Comparison of ENCODE assay signal across 27 cellular contexts in the genomic region with DNA sequence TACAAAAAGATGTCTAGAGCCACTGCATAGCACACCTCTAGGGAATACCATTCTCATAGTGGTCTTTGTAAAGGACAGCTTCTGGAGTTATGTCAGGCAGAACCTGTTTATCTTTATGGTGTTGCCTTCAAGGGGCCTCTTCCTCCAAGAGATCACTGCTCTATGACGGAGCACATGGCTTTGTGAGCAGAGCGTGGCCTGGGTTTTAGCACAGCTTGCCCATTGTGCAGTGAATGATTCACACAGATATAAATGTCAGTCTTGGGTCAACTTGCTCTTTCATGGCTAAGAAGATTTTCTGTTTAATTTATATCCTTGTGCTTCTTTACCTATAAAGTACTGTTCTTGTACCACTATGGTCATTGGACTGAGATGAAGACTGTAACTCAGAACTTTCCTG. TPM values are rescaled to one million over a fixed set of nuclear protein-coding genes. Genes with fewer than 3 reads are reported as not detected.
DNase-seq lines count a peak whose midpoint lies in the region; ATAC-seq and TF ChIP-seq lines count a peak whose summit lies in the region.
"Had no signal": no experiment of that assay in that cellular context is flagged by ENCODE, and none has a peak within 500 bp of the region (broad histone marks: within the 10 kb centered on the region; RNA-seq: fewer than 3 reads in every experiment).

No MANE protein-coding gene starts in this region.

- intact Hi-C loops in PC-3 (cut with micrococcal nuclease): no loop called here
- intact Hi-C loops in right lobe of liver (cut with DNase I): no loop called here

- 16% methylated on average over 2 of the region's 2 CpGs for WGBS in mesenchymal stem cell
- 90% methylated on average over 2 of the region's 2 CpGs for WGBS in right lobe of liver (ENCODE audit: insufficient coverage, low coverage, low lambda C conversion rate, missing lambda C conversion rate)

- CTCF ChIA-PET in PC-3 (lab: Charles Lee): no interaction called here
- CTCF ChIA-PET in activated CD4-positive, alpha-beta memory T cell treated with anti-CD3 and anti-CD28 coated beads, Interleukin-2, amount 10 ng/mL, durations not matched to agents 7 days and 5 days (lab: Charles Lee): no interaction called here

- H3K23ac ChIP-seq in mesenchymal stem cell (ENCODE audit: low read length in 2 of 2): no peak overlapping the region

- H3K9me3 Mint-ChIP-seq in activated CD4-positive, alpha-beta memory T cell treated with anti-CD3 and anti-CD28 coated beads, Interleukin-2, amount 10 ng/mL, durations not matched to agents 7 days and 5 days: peaks cover 2% of the 10 kb centered on the region
- H3K9me3 Mint-ChIP-seq: activated CD4-positive, alpha-beta T cell treated with anti-CD3 and anti-CD28 coated beads, Interleukin-2, amount 10 ng/mL, durations not matched to agents 24 days and 14 days; central memory CD8-positive, alpha-beta T cell had no signal

- no TSS peak for BruUV-seq in PC-3 (replicated peaks; lab: Mats Ljungman, UMichigan)

- H2AK5ac ChIP-seq in mesenchymal stem cell (ENCODE audit: low read length, severe bottlenecking): no peak overlapping the region

- H3K4ac ChIP-seq in mesenchymal stem cell (ENCODE audit: low read depth in 1 of 2, low read length in 2 of 2): no peak overlapping the region

- H3K36me3 Mint-ChIP-seq in activated CD4-positive, alpha-beta memory T cell treated with anti-CD3 and anti-CD28 coated beads, Interleukin-2, amount 10 ng/mL, durations not matched to agents 7 days and 5 days (ENCODE audit: low read depth): no peaks in the 10 kb centered on the region
- H3K36me3 Mint-ChIP-seq: CD4-positive, CD25-positive, alpha-beta regulatory T cell; immature natural killer cell; naive B cell had no signal

- no peaks in the 10 kb centered on the region for H3K4me1 Mint-ChIP-seq in activated CD4-positive, alpha-beta memory T cell treated with anti-CD3 and anti-CD28 coated beads, Interleukin-2, amount 10 ng/mL, durations not matched to agents 7 days and 5 days
- H3K4me1 Mint-ChIP-seq: activated CD4-positive, alpha-beta T cell treated with anti-CD3 and anti-CD28 coated beads, Interleukin-2, amount 10 ng/mL, durations not matched to agents 24 days and 14 days; CD4-positive, CD25-positive, alpha-beta regulatory T cell; central memory CD8-positive, alpha-beta T cell; immature natural killer cell; naive B cell had no signal

- H4K20me1 ChIP-seq in PC-3 (ENCODE audit: low read length): no peaks in the 10 kb centered on the region

- no peaks in the 10 kb centered on the region for H3K79me2 ChIP-seq in PC-3 (ENCODE audit: low read length)

- no peak overlapping the region for H3K27ac Mint-ChIP-seq in activated CD4-positive, alpha-beta memory T cell treated with anti-CD3 and anti-CD28 coated beads, Interleukin-2, amount 10 ng/mL, durations not matched to agents 7 days and 5 days
- H3K27ac Mint-ChIP-seq: activated CD4-positive, alpha-beta T cell treated with anti-CD3 and anti-CD28 coated beads, Interleukin-2, amount 10 ng/mL, durations not matched to agents 24 days and 14 days; CD4-positive, CD25-positive, alpha-beta regulatory T cell; immature natural killer cell; mesothelial cell of epicardium; WTC11 had no signal

- DNase-seq in ELR (ENCODE audit: low read depth) (peak; percentile 17), PC-3 (peak; percentile 20), dermis blood vessel endothelial cell (peak; percentile 28), mesenchymal stem cell (peak; percentile 33), right lobe of liver (no peak)
- no peak for DNase-seq in activated CD4-positive, alpha-beta memory T cell treated with anti-CD3 and anti-CD28 coated beads, Interleukin-2, amount 10 ng/mL, durations not matched to agents 7 days and 5 days
- DNase-seq: activated CD4-positive, alpha-beta T cell treated with anti-CD3 and anti-CD28 coated beads, Interleukin-2, amount 10 ng/mL, durations not matched to agents 24 days and 14 days; activated gamma-delta T cell treated with Interleukin-2 at 50 U/mL for 16 hours; activated T-cell treated with anti-CD3 and anti-CD28 coated beads, Interleukin-2, amount 50 U/mL, for 1 hour; CD4-positive, CD25-positive, alpha-beta regulatory T cell; dorsolateral prefrontal cortex; immature natural killer cell; left ventricle myocardium inferior; naive B cell; NCI-H146; NCI-H2107; NCI-H446; SJCRH30; stimulated activated CD4-positive, alpha-beta T cell treated with anti-CD3 and anti-CD28 coated beads, Interleukin-4, amount 100 ng/mL, for 1 hour; stomach had no signal

- no peaks in the 10 kb centered on the region for H3F3A ChIP-seq in PC-3 (ENCODE audit: low read length, unreplicated experiment)

- H3K36me3 ChIP-seq in PC-3 (ENCODE audit: low read depth, low read length) (no peaks in the 10 kb centered on the region), mesenchymal stem cell (ENCODE audit: control insufficient read depth in 1 of 2, insufficient read depth in 2 of 2, low read depth in 1 of 2, low read length in 2 of 2) (no peaks in the 10 kb centered on the region), right lobe of liver (no peaks in the 10 kb centered on the region)
- H3K36me3 ChIP-seq: left ventricle myocardium inferior, SJCRH30, stomach had no signal

- no peak overlapping the region for H4K91ac ChIP-seq in mesenchymal stem cell (ENCODE audit: low read length)

- ATAC-seq in PC-3: no peak
- no peak for ATAC-seq in GM19452 (IDR thresholded peaks at IDR 0.05; ENCODE audit: unreplicated experiment)
- ATAC-seq in GM21619 (IDR thresholded peaks at IDR 0.05; ENCODE audit: unreplicated experiment): no peak
- ATAC-seq in right lobe of liver: no peak
- ATAC-seq: A549, sciatic nerve had no signal

- no peak overlapping the region for H3K4me3 ChIP-seq in PC-3 (ENCODE audit: low read length)
- no peak overlapping the region for H3K4me3 ChIP-seq in mesenchymal stem cell (ENCODE audit: insufficient read depth in 1 of 2, low read depth in 1 of 2, low read length in 2 of 2)
- H3K4me3 ChIP-seq in right lobe of liver: no peak overlapping the region
- H3K4me3 ChIP-seq: A549, dorsolateral prefrontal cortex, left ventricle myocardium inferior, SJCRH30, stomach had no signal

- H3K9me3 ChIP-seq in PC-3 (ENCODE audit: low read length): no peaks in the 10 kb centered on the region
- H3K9me3 ChIP-seq in mesenchymal stem cell (ENCODE audit: control insufficient read depth, low read length): no peaks in the 10 kb centered on the region
- no peaks in the 10 kb centered on the region for H3K9me3 ChIP-seq in right lobe of liver
- H3K9me3 ChIP-seq: A549, SJCRH30 had no signal

- no peak for TF ChIP-seq CTCF in PC-3 (conservative IDR thresholded peaks at IDR 0.05; ENCODE audit: low read depth, low read length)
- TF ChIP-seq CTCF in right lobe of liver (IDR thresholded peaks at IDR 0.05): no peak

- no peaks in the 10 kb centered on the region for H3K9me2 ChIP-seq in PC-3 (replicated peaks; ENCODE audit: low read length)

- H3K79me1 ChIP-seq in mesenchymal stem cell (replicated peaks; ENCODE audit: low read length, poor library complexity, severe bottlenecking): no peaks in the 10 kb centered on the region

- H4K8ac ChIP-seq in mesenchymal stem cell (ENCODE audit: low read length): no peak overlapping the region

- no peak overlapping the region for H2BK12ac ChIP-seq in mesenchymal stem cell (ENCODE audit: low read length in 2 of 2)

- no peak overlapping the region for H2BK15ac ChIP-seq in mesenchymal stem cell (ENCODE audit: low read depth, poor library complexity, severe bottlenecking)

- TF ChIP-seq POLR2A in right lobe of liver (IDR thresholded peaks at IDR 0.05): no peak

- H3K27me3 ChIP-seq in PC-3 (ENCODE audit: low read length): no peaks in the 10 kb centered on the region
- no peaks in the 10 kb centered on the region for H3K27me3 ChIP-seq in mesenchymal stem cell (ENCODE audit: control insufficient read depth in 1 of 2, insufficient read depth in 1 of 2, low read length in 2 of 2)
- no peaks in the 10 kb centered on the region for H3K27me3 ChIP-seq in right lobe of liver
- H3K27me3 ChIP-seq: SJCRH30, stomach had no signal

- no peaks in the 10 kb centered on the region for H3K27me3 Mint-ChIP-seq in activated CD4-positive, alpha-beta memory T cell treated with anti-CD3 and anti-CD28 coated beads, Interleukin-2, amount 10 ng/mL, durations not matched to agents 7 days and 5 days
- H3K27me3 Mint-ChIP-seq: activated CD4-positive, alpha-beta T cell treated with anti-CD3 and anti-CD28 coated beads, Interleukin-2, amount 10 ng/mL, durations not matched to agents 24 days and 14 days; CD4-positive, CD25-positive, alpha-beta regulatory T cell; central memory CD8-positive, alpha-beta T cell had no signal

- POLR2A ChIA-PET in PC-3 (lab: Charles Lee; ENCODE audit: unreplicated experiment): no interaction called here
- POLR2A ChIA-PET in activated CD4-positive, alpha-beta memory T cell treated with anti-CD3 and anti-CD28 coated beads, Interleukin-2, amount 10 ng/mL, durations not matched to agents 7 days and 5 days (lab: Charles Lee): no interaction called here

- H3K4me3 Mint-ChIP-seq in activated CD4-positive, alpha-beta memory T cell treated with anti-CD3 and anti-CD28 coated beads, Interleukin-2, amount 10 ng/mL, durations not matched to agents 7 days and 5 days: no peak overlapping the region
- H3K4me3 Mint-ChIP-seq: activated CD4-positive, alpha-beta T cell treated with anti-CD3 and anti-CD28 coated beads, Interleukin-2, amount 10 ng/mL, durations not matched to agents 24 days and 14 days; CD4-positive, CD25-positive, alpha-beta regulatory T cell; central memory CD8-positive, alpha-beta T cell; immature natural killer cell; mesothelial cell of epicardium; naive B cell; WTC11 had no signal

- H3K4me1 ChIP-seq in PC-3 (ENCODE audit: insufficient read depth, low read length) (peaks cover 19% of the 10 kb centered on the region), mesenchymal stem cell (ENCODE audit: control insufficient read depth, insufficient read depth, low read depth, low read length) (peaks cover 2% of the 10 kb centered on the region), right lobe of liver (no peaks in the 10 kb centered on the region)
- H3K4me1 ChIP-seq: stomach had no signal

- H2AFZ ChIP-seq in PC-3 (ENCODE audit: low read length): 0 out of 2 replicates have a peak overlapping the region, but pooled peaks have one; percentile 16
- no peak overlapping the region for H2AFZ ChIP-seq in mesenchymal stem cell (ENCODE audit: low read depth, low read length)

- no peak overlapping the region for H3K14ac ChIP-seq in mesenchymal stem cell (ENCODE audit: low read length in 2 of 2)

- no peak overlapping the region for H2BK5ac ChIP-seq in mesenchymal stem cell (ENCODE audit: low read depth, low read length, poor library complexity, severe bottlenecking)

- H2BK120ac ChIP-seq in mesenchymal stem cell (ENCODE audit: low read depth, low read length): no peak overlapping the region

- no peak overlapping the region for H3K18ac ChIP-seq in mesenchymal stem cell (ENCODE audit: low read depth in 1 of 2, low read length in 2 of 2)

- H3K4me2 ChIP-seq in PC-3 (ENCODE audit: low read length): no peak overlapping the region
- no peak overlapping the region for H3K4me2 ChIP-seq in mesenchymal stem cell (ENCODE audit: low read length, poor library complexity, severe bottlenecking)
- H3K4me2 ChIP-seq: A549 had no signal

- H3K27ac ChIP-seq in PC-3 (ENCODE audit: low read length): no peak overlapping the region
- H3K27ac ChIP-seq in mesenchymal stem cell (ENCODE audit: low read length, poor library complexity, severe bottlenecking): peak overlapping the region; percentile 17
- no peak overlapping the region for H3K27ac ChIP-seq in right lobe of liver
- H3K27ac ChIP-seq: A549, dorsolateral prefrontal cortex, left ventricle myocardium inferior, SJCRH30, stomach had no signal

- no peak overlapping the region for H3K9ac ChIP-seq in PC-3 (ENCODE audit: low read length)
- no peak overlapping the region for H3K9ac ChIP-seq in mesenchymal stem cell (ENCODE audit: low read length)

RNA-seq across cellular contexts. Expression of a gene that starts 41.5 kb away (rescaled TPM):
- 5.4 and 13.5 TPM in 2 replicates for total RNA-seq in PC-3 (2014; rRNA removed)
- 25.9 and 37.6 TPM in 2 replicates for total RNA-seq in dermis blood vessel endothelial cell
- polyA plus RNA-seq in mesenchymal stem cell (2013, experiment 1 of 2): 23.4 TPM
- polyA plus RNA-seq in mesenchymal stem cell (2013, experiment 2 of 2): 22.6 TPM
- total RNA-seq in activated CD4-positive, alpha-beta memory T cell treated with anti-CD3 and anti-CD28 coated beads, Interleukin-2, amount 10 ng/mL, durations not matched to agents 7 days and 5 days: under 1 TPM; 0.38 to 0.63 TPM
- total RNA-seq in right lobe of liver: 10 to 100 TPM in 2 of 6 experiments, 1 to 10 TPM in 4; 6.3 to 11.5 (median 8.3) TPM
- polyA plus RNA-seq: immature natural killer cell had no signal

Comparison
In these comparisons a context has a peak if more than half of its experiments do, and no peak if none do; other contexts are left out.
1. DNase-seq: peak in ELR (single experiment), PC-3 (single experiment), dermis blood vessel endothelial cell (single experiment) and mesenchymal stem cell (single experiment); none in activated CD4-positive, alpha-beta memory T cell treated with anti-CD3 and anti-CD28 coated beads, Interleukin-2, amount 10 ng/mL, durations not matched to agents 7 days and 5 days (single experiment) and right lobe of liver (0 of 3).